Comparison of ENCODE assay signal across 8 cellular contexts in the genomic region with DNA sequence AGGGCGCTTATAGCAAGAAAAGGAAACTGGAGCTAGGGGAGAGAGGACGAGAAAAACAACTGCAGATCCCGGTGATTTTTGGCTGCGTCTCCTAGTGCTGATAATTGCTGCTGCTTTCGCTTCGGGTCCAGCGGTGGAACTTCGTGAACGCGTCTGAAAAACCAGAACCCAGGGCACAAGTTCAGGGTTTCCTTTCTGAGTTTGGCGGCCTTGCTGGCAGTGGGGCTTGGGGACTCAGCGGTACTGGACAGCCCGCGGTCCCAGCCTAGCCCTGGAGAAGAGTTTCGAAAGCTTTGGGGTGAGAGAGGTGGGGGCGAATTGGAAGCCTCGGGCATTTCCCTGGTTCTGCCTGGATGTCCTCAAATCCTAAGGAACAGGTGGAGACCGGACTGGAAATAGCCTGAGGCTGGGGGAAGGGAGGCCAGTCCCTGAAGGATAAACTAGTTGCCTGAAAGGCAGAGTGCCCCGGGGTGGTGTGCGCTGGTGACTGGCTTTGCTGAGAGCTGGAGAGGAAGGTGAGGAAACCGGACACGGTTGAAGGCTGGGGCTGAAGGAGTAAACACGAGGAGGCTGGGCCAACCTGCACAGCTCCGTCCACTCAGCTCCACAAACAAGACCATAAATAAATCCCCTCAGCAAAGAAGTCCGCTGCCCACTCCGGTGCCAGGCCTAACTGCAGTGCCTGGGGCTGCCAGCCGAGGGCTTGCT. TPM values are rescaled to one million over a fixed set of nuclear protein-coding genes. Genes with fewer than 3 reads are reported as not detected.
A peak's percentile ranks its signal among the peaks of the same experiment; 100 is the strongest.
DNase-seq lines count a peak whose midpoint lies in the region; ATAC-seq, FAIRE-seq and TF ChIP-seq lines count a peak whose summit lies in the region.

No MANE protein-coding gene starts in this region.

- CTCF ChIA-PET in BJ (lab: Yijun Ruan, JAX) (interaction anchor here (1.3 to 2.2 kb wide), 3 partner anchors 9 to 33 kb away, joined by 3 to 5 read pairs (median 3); no protein-coding TSS in a partner anchor), mammary epithelial cell (lab: Charles Lee; ENCODE audit: low non-redundant PET) (no interaction called here)

- no peaks in the 10 kb centered on the region for H3K9me3 ChIP-seq in mammary epithelial cell (replicated peaks; ENCODE audit: insufficient read depth, low read length)
- no peaks in the 10 kb centered on the region for H3K9me3 ChIP-seq in iPS-20b (ENCODE audit: insufficient read depth, low read depth, low read length)

- POLR2A ChIA-PET in BJ (lab: Charles Lee) = no interaction called here

- no peaks in the 10 kb centered on the region for H3K36me3 ChIP-seq in BJ (ENCODE audit: control insufficient read depth, insufficient read depth, low read length)
- no peaks in the 10 kb centered on the region for H3K36me3 ChIP-seq in mammary epithelial cell (ENCODE audit: insufficient read depth, low read length)
- no peaks in the 10 kb centered on the region for H3K36me3 ChIP-seq in iPS-20b (ENCODE audit: insufficient read depth, low read depth, low read length)

- peak overlapping the region; percentile 99 for H3K4me2 ChIP-seq in mammary epithelial cell (ENCODE audit: insufficient read depth, low read depth, low read length)

- H3K27me3 ChIP-seq in BJ (ENCODE audit: control insufficient read depth, insufficient read depth, low read length) = no peaks in the 10 kb centered on the region
- no peaks in the 10 kb centered on the region for H3K27me3 ChIP-seq in mammary epithelial cell (ENCODE audit: insufficient read depth, low read length)
- H3K27me3 ChIP-seq in iPS-20b (ENCODE audit: insufficient read depth, low read length) = peaks cover 59% of the 10 kb centered on the region

- H4K20me1 ChIP-seq in mammary epithelial cell (ENCODE audit: insufficient read depth, low read length) = no peaks in the 10 kb centered on the region

- intact Hi-C loops in mammary epithelial cell (cut with micrococcal nuclease) (no loop called here), sciatic nerve (cut with DNase I) (no loop called here)

- H3K4me1 ChIP-seq in mammary epithelial cell (ENCODE audit: insufficient read depth, low read length) = peaks cover 30% of the 10 kb centered on the region
- no peaks in the 10 kb centered on the region for H3K4me1 ChIP-seq in iPS-20b (ENCODE audit: insufficient read depth, low read length)

- no peak for FAIRE-seq in H54 (lab: Jason Lieb, UNC)

- WGBS in mammary epithelial cell (ENCODE audit: low coverage, missing lambda C conversion rate) = 42% methylated on average over 23 of the region's 27 CpGs

- TF ChIP-seq POLR2A in H54 (IDR thresholded peaks at IDR 0.05; ENCODE audit: low read depth, low read length) = no peak

- BruUV-seq in mammary epithelial cell (replicated peaks; lab: Mats Ljungman, UMichigan) = no TSS peak

- ATAC-seq in sciatic nerve (peak; percentile 51), HG03457 (IDR thresholded peaks at IDR 0.05; ENCODE audit: unreplicated experiment) (no peak)

- peak overlapping the region; percentile 93 for H2AFZ ChIP-seq in mammary epithelial cell (ENCODE audit: low read depth, low read length)

- H3K27ac ChIP-seq in mammary epithelial cell (ENCODE audit: insufficient read depth, low read depth, low read length) (no peak overlapping the region), iPS-20b (ENCODE audit: low read length) (no peak overlapping the region)

- DNase-seq in BJ (ENCODE audit: low read depth) = no peak
- DNase-seq in H54 (ENCODE audit: insufficient read length, low spot score) = peak; percentile 88
- peak; percentile 76 for DNase-seq in OCI-M1 (lab: John Stamatoyannopoulos, UW)
- DNase-seq in mammary epithelial cell = peak; percentile 14
- DNase-seq in sciatic nerve (ENCODE audit: low spot score) = no peak
- no peak for DNase-seq in NCI-H128 (lab: John Stamatoyannopoulos, UW; ENCODE audit: unreplicated experiment)

- H3K79me2 ChIP-seq in mammary epithelial cell (ENCODE audit: insufficient read depth, low read length) = no peaks in the 10 kb centered on the region

- peak; percentile 21; the same call in 1 of the 2 replicates for TF ChIP-seq CTCF in BJ (IDR thresholded peaks at IDR 0.05; ENCODE audit: insufficient read depth, low read depth, low read length)
- peak in 1 of 2 donors; percentile 19 for TF ChIP-seq CTCF in mammary epithelial cell (conservative IDR thresholded peaks at IDR 0.05 in 1 of 2, IDR thresholded peaks at IDR 0.05 in 1 of 2; ENCODE audit: extremely low read depth in 1 of 2, insufficient read depth in 1 of 2, low read depth in 1 of 2, low read length in 2 of 2)

- H3K9ac ChIP-seq in mammary epithelial cell (ENCODE audit: insufficient read depth, low read length) (no peak overlapping the region), iPS-20b (ENCODE audit: low read depth, low read length) (no peak overlapping the region)

- H3K4me3 ChIP-seq in BJ (ENCODE audit: low read depth, low read length) = peak overlapping the region; percentile 51
- peak overlapping the region; percentile 49 to 55 (median 54) for H3K4me3 ChIP-seq in mammary epithelial cell (replicated peaks in 1 of 3; ENCODE audit: insufficient read depth in 1 of 3, low read depth in 2 of 3, low read length in 3 of 3)
- H3K4me3 ChIP-seq in iPS-20b (ENCODE audit: low read length) = peak overlapping the region; percentile 60

- dilution Hi-C loops in mammary epithelial cell (cut with HindIII; ENCODE audit: low sequenced_read_pairs) = no loop called here

- in situ Hi-C loops in mammary epithelial cell (cut with MboI; ENCODE audit: low sequenced_read_pairs in 2 of 2) = no loop called here

RNA-seq across cellular contexts. Expression of gene GMPR, which starts 0.9 kb away (rescaled TPM):
- polyA plus RNA-seq in BJ (2011; rRNA removed) (7.3 and 8.3 TPM in 2 replicates), mammary epithelial cell (3.2 TPM)
- polyA minus RNA-seq in BJ (2011; rRNA and poly(A)+ RNA removed) = 5.4 and 7.4 TPM in 2 replicates
- total RNA-seq in mammary epithelial cell (under 1 TPM; 0.45 to 0.83 TPM), sciatic nerve (11.9 TPM)
- polyA minus RNA-seq in mammary epithelial cell = 15.0 TPM

Comparison
In these comparisons a context has a peak if more than half of its experiments do, and no peak if none do; other contexts are left out.
1. DNase-seq: peak in H54 (single experiment), OCI-M1 (single experiment) and mammary epithelial cell (single experiment); none in BJ (single experiment), sciatic nerve (single experiment) and NCI-H128 (single experiment).
2. Peak in every context shown above with its lines, with median percentiles within 50 percentile points of each other: H3K4me3 ChIP-seq.